In genomic region chr2:190181066-190181681, GRCh38 we compare ENCODE assay signal across 8 cellular contexts.
DNase-seq lines count a peak whose midpoint lies in the region; ATAC-seq and TF ChIP-seq lines count a peak whose summit lies in the region.

No MANE protein-coding gene starts in this region.

- no peaks in the 10 kb centered on the region for H3K27me3 ChIP-seq in rectal smooth muscle tissue (ENCODE audit: control insufficient read depth, insufficient read depth, low read length)

- H3K4me3 ChIP-seq in fibroblast of villous mesenchyme (ENCODE audit: low read depth, low read length) (peak overlapping the region; percentile 64), rectal smooth muscle tissue (ENCODE audit: low read length) (peak overlapping the region; percentile 74)

- ATAC-seq in HG02884 (IDR thresholded peaks at IDR 0.05; ENCODE audit: unreplicated experiment), result peak; percentile 21

- peaks cover 4% of the 10 kb centered on the region for H3K4me1 ChIP-seq in rectal smooth muscle tissue (ENCODE audit: control insufficient read depth, insufficient read depth, low read length)

- peak overlapping the region; percentile 34 for H3K9ac ChIP-seq in rectal smooth muscle tissue (ENCODE audit: low read length)

- no peaks in the 10 kb centered on the region for H3K36me3 ChIP-seq in rectal smooth muscle tissue (ENCODE audit: control insufficient read depth, insufficient read depth, low read length)

- peak; percentile 27 for DNase-seq in activated CD4-positive, alpha-beta T cell treated with anti-CD3 and anti-CD28 coated beads for 48 hours
- DNase-seq in activated CD4-positive, alpha-beta T cell treated with anti-CD3 and anti-CD28 coated beads, Interleukin-2, amount 50 U/mL, for 4 hours, result no peak
- peak; percentile 16 for DNase-seq in SK-N-DZ (ENCODE audit: low spot score)
- DNase-seq in fibroblast of villous mesenchyme (ENCODE audit: low read depth), result no peak
- DNase-seq in dedifferentiated amniotic fluid mesenchymal stem cell (ENCODE audit: extremely low spot score), result no peak
- DNase-seq in kidney tubule cell (ENCODE audit: low spot score), result no peak

- H3K27ac ChIP-seq in rectal smooth muscle tissue (ENCODE audit: low read depth, low read length), result peak overlapping the region; percentile 69

- TF ChIP-seq CTCF in fibroblast of villous mesenchyme (IDR thresholded peaks at IDR 0.05; ENCODE audit: insufficient read depth, low read depth, low read length), result no peak

Comparison
In these comparisons a context has a peak if more than half of its experiments do, and no peak if none do; other contexts are left out.
1. DNase-seq: peak in activated CD4-positive, alpha-beta T cell treated with anti-CD3 and anti-CD28 coated beads for 48 hours (single experiment) and SK-N-DZ (single experiment); none in activated CD4-positive, alpha-beta T cell treated with anti-CD3 and anti-CD28 coated beads, Interleukin-2, amount 50 U/mL, for 4 hours (0 of 2), fibroblast of villous mesenchyme (single experiment), dedifferentiated amniotic fluid mesenchymal stem cell (single experiment) and kidney tubule cell (single experiment).